ENCODE assay signal across 14 cellular contexts in genomic region chr4:99205104-99205979, GRCh38. TPM values are rescaled to one million over a fixed set of nuclear protein-coding genes. Genes with fewer than 3 reads are reported as not detected.
DNase-seq lines count a peak whose midpoint lies in the region; ATAC-seq and TF ChIP-seq lines count a peak whose summit lies in the region.
"Had no signal": no experiment of that assay in that cellular context is flagged by ENCODE, and none has a peak within 500 bp of the region (broad histone marks: within the 10 kb centered on the region; RNA-seq: fewer than 3 reads in every experiment).

No MANE protein-coding gene starts in this region.

- no peak overlapping the region for H3K4ac ChIP-seq in neuronal stem cell (ENCODE audit: low read length)

- peak; percentile 25 for DNase-seq in DMS 273 treated with DMSO at 0.1 percent for 48 hours (lab: John Stamatoyannopoulos, UW)
- DNase-seq in NCI-H526 (lab: John Stamatoyannopoulos, UW): peak; percentile 75 to 84
- DNase-seq in foreskin fibroblast: peak; percentile 35 to 77
- no peak for DNase-seq in neuronal stem cell (ENCODE audit: low spot score)
- DNase-seq in OCI-M2 (lab: John Stamatoyannopoulos, UW; ENCODE audit: unreplicated experiment): no peak
- no peak for DNase-seq in MG63
- no peak for DNase-seq in UCSD-AML1 (lab: John Stamatoyannopoulos, UW; ENCODE audit: unreplicated experiment)
- DNase-seq: activated CD4-positive, alpha-beta T cell treated with anti-CD3 and anti-CD28 coated beads, Interleukin-2, amount 10 ng/mL, durations not matched to agents 7 days and 5 days; CD8-positive, alpha-beta memory T cell; NCI-H1105 treated with DMSO at 0.1 percent for 48 hours had no signal

- H3K23ac ChIP-seq in neuronal stem cell (ENCODE audit: low read depth, low read length, poor library complexity): no peak overlapping the region

- TF ChIP-seq CTCF in foreskin fibroblast (IDR thresholded peaks at IDR 0.05; ENCODE audit: low read depth, low read length): no peak

- H2AK5ac ChIP-seq in neuronal stem cell (ENCODE audit: low read depth, low read length): no peak overlapping the region

- no peak overlapping the region for H2BK120ac ChIP-seq in neuronal stem cell (ENCODE audit: low read depth, low read length)

- H3K9ac ChIP-seq in neuronal stem cell (ENCODE audit: low read depth, low read length, poor library complexity): no peak overlapping the region

- no peak overlapping the region for H3K18ac ChIP-seq in neuronal stem cell (ENCODE audit: low read length)

- no peak for ATAC-seq in HG02870 (IDR thresholded peaks at IDR 0.05; ENCODE audit: unreplicated experiment)

- H3K4me1 ChIP-seq in neuronal stem cell (ENCODE audit: control insufficient read depth in 2 of 2, insufficient read depth in 1 of 2, low read depth in 1 of 2, low read length in 2 of 2): peaks cover 2 to 11% of the 10 kb centered on the region in 2 donors

- H3K79me1 ChIP-seq in neuronal stem cell (ENCODE audit: low read depth, low read length): no peaks in the 10 kb centered on the region

- H3K27ac ChIP-seq in neuronal stem cell (replicated peaks; ENCODE audit: low read length): no peak overlapping the region
- H3K27ac ChIP-seq: epithelial cell of prostate had no signal

- H4K91ac ChIP-seq in neuronal stem cell (ENCODE audit: low read depth, low read length, poor library complexity): no peak overlapping the region

- no peak overlapping the region for H3K4me2 ChIP-seq in neuronal stem cell (ENCODE audit: insufficient read depth, low read length, poor library complexity, severe bottlenecking)

- no peak overlapping the region for H2BK5ac ChIP-seq in neuronal stem cell (ENCODE audit: low read length)

- H3K36me3 ChIP-seq in neuronal stem cell (replicated peaks in 1 of 2; ENCODE audit: control insufficient read depth in 2 of 2, insufficient read depth in 2 of 2, low read length in 2 of 2) (no peaks in the 10 kb centered on the region), MG63 (no peaks in the 10 kb centered on the region)
- H3K36me3 ChIP-seq: tibial nerve had no signal

- no CpG with 5 or more reads among the region's 5 CpGs for WGBS in neuronal stem cell (ENCODE audit: extremely low coverage in 2 of 2, insufficient read length in 2 of 2, insufficient replicate concordance in 1 of 2), 2 donors

- peak overlapping the region; percentile 21 for H2AFZ ChIP-seq in neuronal stem cell (ENCODE audit: low read length)

- H2BK15ac ChIP-seq in neuronal stem cell (ENCODE audit: low read length): no peak overlapping the region

- H3K14ac ChIP-seq in neuronal stem cell (ENCODE audit: low read length): no peak overlapping the region

- H3K9me3 ChIP-seq in neuronal stem cell (replicated peaks in 1 of 2; ENCODE audit: control insufficient read depth in 2 of 2, insufficient read depth in 1 of 2, low read depth in 1 of 2, low read length in 2 of 2): peaks cover 0 to 1% of the 10 kb centered on the region in 2 donors
- H3K9me3 ChIP-seq in MG63: no peaks in the 10 kb centered on the region
- H3K9me3 ChIP-seq: tibial nerve had no signal

- H3K4me3 ChIP-seq in foreskin fibroblast (ENCODE audit: low read depth in 1 of 2, low read length in 2 of 2) (no peak overlapping the region), neuronal stem cell (ENCODE audit: low read length in 2 of 2) (no peak overlapping the region), MG63 (no peak overlapping the region)
- H3K4me3 ChIP-seq: tibial nerve had no signal

- H3K27me3 ChIP-seq in neuronal stem cell (ENCODE audit: control insufficient read depth in 3 of 3, insufficient read depth in 3 of 3, low read depth in 1 of 3, low read length in 3 of 3): no peaks in the 10 kb centered on the region
- no peaks in the 10 kb centered on the region for H3K27me3 ChIP-seq in MG63
- H3K27me3 ChIP-seq: tibial nerve had no signal

- no peak overlapping the region for H4K8ac ChIP-seq in neuronal stem cell (ENCODE audit: low read depth, low read length)

- no peak overlapping the region for H2BK12ac ChIP-seq in neuronal stem cell (ENCODE audit: low read length)

RNA-seq across cellular contexts. Expression of gene ADH6, which starts 13.7 kb away (rescaled TPM):
- polyA plus RNA-seq in neuronal stem cell (2013, experiment 1 of 2): not detected
- not detected for polyA plus RNA-seq in neuronal stem cell (2013, experiment 2 of 2)
- total RNA-seq in MG63 (2014; rRNA removed; shearing (Covaris generic); ENCODE audit: low replicate concordance): not detected in 2 replicates
- total RNA-seq: activated CD4-positive, alpha-beta T cell treated with anti-CD3 and anti-CD28 coated beads, Interleukin-2, amount 10 ng/mL, durations not matched to agents 7 days and 5 days; CD8-positive, alpha-beta memory T cell; RPMI7951; tibial nerve had no signal
- polyA plus RNA-seq: CD8-positive, alpha-beta memory T cell had no signal

Comparison
In these comparisons a context has a peak if more than half of its experiments do, and no peak if none do; other contexts are left out.
1. DNase-seq: peak in DMS 273 treated with DMSO at 0.1 percent for 48 hours (single experiment), NCI-H526 (2 of 2) and foreskin fibroblast (2 of 2); none in neuronal stem cell (single experiment), OCI-M2 (single experiment), MG63 (single experiment) and UCSD-AML1 (single experiment).